In genomic region chr1:46043491-46044017, GRCh38 we compare ENCODE assay signal across 8 cellular contexts.
DNase-seq lines count a peak whose midpoint lies in the region; ATAC-seq and TF ChIP-seq lines count a peak whose summit lies in the region.

No MANE protein-coding gene starts in this region.

- no peaks in the 10 kb centered on the region for H3K79me2 ChIP-seq in OCI-LY7 (ENCODE audit: insufficient read depth, low read depth, low read length)

- ATAC-seq in HG03025 (IDR thresholded peaks at IDR 0.05; ENCODE audit: low FRiP score, unreplicated experiment), result peak; percentile 79
- peak; percentile 100 for ATAC-seq in stimulated activated memory B cell treated with anti-CD40 and anti-IgM and Interleukin-4, amounts not matched to agents 10 μg/mL and 1 μg/mL and 100 μg/mL, for 72 hours

- H3K4me1 Mint-ChIP-seq in stimulated activated memory B cell treated with anti-CD40 and anti-IgM and Interleukin-4, amounts not matched to agents 10 μg/mL and 1 μg/mL and 100 μg/mL, for 72 hours, result peaks cover 29% of the 10 kb centered on the region
- H3K4me1 Mint-ChIP-seq in activated T-cell treated with anti-CD3 and anti-CD28 coated beads, Interleukin-2, amount 50 U/mL, for 24 hours (ENCODE audit: low read depth), result no peaks in the 10 kb centered on the region

- no peaks in the 10 kb centered on the region for H3K9me3 Mint-ChIP-seq in stimulated activated memory B cell treated with anti-CD40 and anti-IgM and Interleukin-4, amounts not matched to agents 10 μg/mL and 1 μg/mL and 100 μg/mL, for 72 hours
- H3K9me3 Mint-ChIP-seq in activated T-cell treated with anti-CD3 and anti-CD28 coated beads, Interleukin-2, amount 50 U/mL, for 24 hours, result no peaks in the 10 kb centered on the region

- H2AFZ ChIP-seq in OCI-LY7 (ENCODE audit: low read length), result peak overlapping the region; percentile 9; the same call in 1 of the 2 replicates

- DNase-seq in NCI-H1694 treated with DMSO at 0.1 percent for 48 hours (lab: John Stamatoyannopoulos, UW) (peak; percentile 16), NCI-H1694 (lab: John Stamatoyannopoulos, UW) (no peak), OCI-LY7 (ENCODE audit: low spot score) (peak; percentile 98), NCI-H69 (lab: John Stamatoyannopoulos, UW) (no peak), activated T-cell treated with anti-CD3 and anti-CD28 coated beads for 4 hours (no peak)
- no peak for DNase-seq in activated T-cell treated with anti-CD3 and anti-CD28 coated beads, Interleukin-2, amount 50 U/mL, for 24 hours

- intact Hi-C loops in OCI-LY7 (cut with micrococcal nuclease; ENCODE audit: unreplicated experiment), result loop anchor here (1.0 kb wide), 1 partner anchor 87 kb away; no protein-coding TSS in a partner anchor

- H3K36me3 ChIP-seq in OCI-LY7 (ENCODE audit: insufficient read depth, low read length), result peaks cover 36% of the 10 kb centered on the region; the same call in 1 of the 2 replicates

- peak overlapping the region; percentile 100 for H3K27ac ChIP-seq in OCI-LY7 (ENCODE audit: low read depth, low read length, poor library complexity, severe bottlenecking)

- POLR2A ChIA-PET in OCI-LY7 (lab: Charles Lee), result interaction anchor here (0.6 to 2.4 kb wide), 9 partner anchors 20 to 181 kb away, joined by 3 to 8 read pairs (median 4); no protein-coding TSS in a partner anchor

- no TSS peak for BruUV-seq in OCI-LY7 (replicated peaks; lab: Mats Ljungman, UMichigan)

- no peaks in the 10 kb centered on the region for H4K20me1 ChIP-seq in OCI-LY7 (ENCODE audit: insufficient read depth, low read length)

- TF ChIP-seq CTCF in OCI-LY7 (conservative IDR thresholded peaks at IDR 0.05; ENCODE audit: low read length), result no peak

- peak overlapping the region; percentile 84 for H3K4me2 ChIP-seq in OCI-LY7 (ENCODE audit: low read length)

- H3K4me1 ChIP-seq in OCI-LY7 (ENCODE audit: insufficient read depth, low read length, poor library complexity, severe bottlenecking), result peaks cover 86% of the 10 kb centered on the region

- CTCF ChIA-PET in OCI-LY7 (lab: Charles Lee; ENCODE audit: unreplicated experiment), result interaction anchor here (1.2 kb wide), 1 partner anchor 137 kb away, joined by 3 read pairs; no protein-coding TSS in a partner anchor

- H3K4me3 Mint-ChIP-seq in stimulated activated memory B cell treated with anti-CD40 and anti-IgM and Interleukin-4, amounts not matched to agents 10 μg/mL and 1 μg/mL and 100 μg/mL, for 72 hours, result peak overlapping the region; percentile 48
- H3K4me3 Mint-ChIP-seq in activated T-cell treated with anti-CD3 and anti-CD28 coated beads, Interleukin-2, amount 50 U/mL, for 24 hours, result no peak overlapping the region

- H3K36me3 Mint-ChIP-seq in stimulated activated memory B cell treated with anti-CD40 and anti-IgM and Interleukin-4, amounts not matched to agents 10 μg/mL and 1 μg/mL and 100 μg/mL, for 72 hours, result no peaks in the 10 kb centered on the region
- no peaks in the 10 kb centered on the region for H3K36me3 Mint-ChIP-seq in activated T-cell treated with anti-CD3 and anti-CD28 coated beads, Interleukin-2, amount 50 U/mL, for 24 hours (ENCODE audit: low read depth)

- no peaks in the 10 kb centered on the region for H3K9me3 ChIP-seq in OCI-LY7 (ENCODE audit: low read length)

- peak overlapping the region; percentile 50 for H3K4me3 ChIP-seq in OCI-LY7 (ENCODE audit: low read depth, low read length, poor library complexity, severe bottlenecking)

- H3K27me3 Mint-ChIP-seq in stimulated activated memory B cell treated with anti-CD40 and anti-IgM and Interleukin-4, amounts not matched to agents 10 μg/mL and 1 μg/mL and 100 μg/mL, for 72 hours, result no peaks in the 10 kb centered on the region
- H3K27me3 Mint-ChIP-seq in activated T-cell treated with anti-CD3 and anti-CD28 coated beads, Interleukin-2, amount 50 U/mL, for 24 hours, result no peaks in the 10 kb centered on the region

- H3K9me2 ChIP-seq in OCI-LY7 (ENCODE audit: insufficient read depth, low read length), result no peaks in the 10 kb centered on the region

- H3K27ac Mint-ChIP-seq in stimulated activated memory B cell treated with anti-CD40 and anti-IgM and Interleukin-4, amounts not matched to agents 10 μg/mL and 1 μg/mL and 100 μg/mL, for 72 hours, result peak overlapping the region; percentile 80
- H3K27ac Mint-ChIP-seq in activated T-cell treated with anti-CD3 and anti-CD28 coated beads, Interleukin-2, amount 50 U/mL, for 24 hours, result no peak overlapping the region

Comparison
In these comparisons a context has a peak if more than half of its experiments do, and no peak if none do; other contexts are left out.
1. DNase-seq: peak in NCI-H1694 treated with DMSO at 0.1 percent for 48 hours (single experiment) and OCI-LY7 (single experiment); none in NCI-H1694 (single experiment), NCI-H69 (single experiment), activated T-cell treated with anti-CD3 and anti-CD28 coated beads for 4 hours (single experiment) and activated T-cell treated with anti-CD3 and anti-CD28 coated beads, Interleukin-2, amount 50 U/mL, for 24 hours (single experiment).